ENCODE assay signal across 8 cellular contexts in the genomic region with DNA sequence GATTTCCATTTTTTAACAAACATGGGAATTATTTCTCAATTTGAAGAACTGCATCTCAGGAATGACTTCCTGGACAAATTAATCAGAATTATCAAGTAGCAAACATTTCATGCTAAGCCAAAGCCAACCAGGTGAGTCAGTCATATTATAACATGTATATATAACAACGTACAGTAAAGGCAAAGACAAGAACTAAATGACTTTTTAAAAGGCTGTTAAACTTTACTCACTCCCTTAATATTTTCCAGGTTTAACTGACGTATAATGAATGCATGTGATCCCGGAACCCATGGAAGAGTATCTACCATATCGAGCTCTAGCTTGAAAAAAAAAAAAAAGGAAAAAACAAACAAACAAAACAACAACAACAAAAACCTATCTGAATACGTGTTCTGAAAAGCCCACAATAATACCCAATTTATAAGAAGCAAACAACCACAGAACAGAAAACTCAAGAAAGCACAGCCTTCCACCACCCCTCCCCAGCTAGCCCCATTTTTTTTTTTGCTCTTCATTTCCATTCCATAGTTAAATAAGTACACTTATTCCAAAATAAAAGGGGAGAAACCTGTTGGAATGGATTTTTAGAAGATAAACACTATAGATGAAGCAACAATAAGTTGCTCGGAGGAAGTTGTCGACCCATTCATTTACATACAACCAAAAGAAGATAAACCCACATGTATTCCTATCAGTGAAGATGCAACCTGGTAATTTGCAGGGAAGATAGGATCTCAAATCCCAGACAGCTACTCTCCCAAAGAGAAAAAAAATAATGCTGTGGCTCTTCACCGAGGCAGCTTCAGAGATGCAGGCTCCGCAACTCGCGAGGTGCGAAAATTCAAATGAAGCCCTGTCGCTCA. TPM values are rescaled to one million over a fixed set of nuclear protein-coding genes. Genes with fewer than 3 reads are reported as not detected.
A peak's percentile ranks its signal among the peaks of the same experiment; 100 is the strongest.
DNase-seq lines count a peak whose midpoint lies in the region; ATAC-seq and TF ChIP-seq lines count a peak whose summit lies in the region.

No MANE protein-coding gene starts in this region.

- in situ Hi-C loops in brain microvascular endothelial cell (cut with HindIII; ENCODE audit: low pct_ligation_motif_present, low sequenced_read_pairs) = no loop called here

- peak overlapping the region; percentile 60 for H3K4me2 ChIP-seq in DND-41 (ENCODE audit: insufficient read depth, low read length)

- H3K9ac ChIP-seq in DND-41 (ENCODE audit: low read depth, low read length) = peak overlapping the region; percentile 80

- ATAC-seq in DND-41 (ENCODE audit: insufficient read depth, low read depth) (no peak), GM18861 (IDR thresholded peaks at IDR 0.05; ENCODE audit: unreplicated experiment) (no peak)

- H3K4me1 ChIP-seq in DND-41 (ENCODE audit: insufficient read depth, low read length) = peaks cover 45% of the 10 kb centered on the region
- H3K4me1 ChIP-seq in mesodermal cell (ENCODE audit: control insufficient read depth, insufficient read depth, low read length, poor library complexity, severe bottlenecking) = no peaks in the 10 kb centered on the region

- H3K9me3 ChIP-seq in DND-41 (ENCODE audit: insufficient read depth, low read length, severe bottlenecking) (no peaks in the 10 kb centered on the region), KOPT-K1 (ENCODE audit: insufficient read depth, low read length, poor library complexity, severe bottlenecking) (no peaks in the 10 kb centered on the region), mesodermal cell (ENCODE audit: control insufficient read depth, low read length) (no peaks in the 10 kb centered on the region)

- no peak for DNase-seq in DND-41
- DNase-seq in brain microvascular endothelial cell = no peak
- DNase-seq in EL = no peak
- no peak for DNase-seq in stimulated activated CD4-positive, alpha-beta T cell treated with anti-CD3 and anti-CD28 coated beads, Interleukin-1b, Interleukin-23, amount 100 ng/mL, for 48 hours
- DNase-seq in cerebellar nuclear complex (lab: John Stamatoyannopoulos, UW) = no peak

- H3K27ac ChIP-seq in DND-41 (ENCODE audit: low read length) = peak overlapping the region; percentile 95
- peak overlapping the region; percentile 90 for H3K27ac ChIP-seq in KOPT-K1 (ENCODE audit: low read depth, low read length, poor library complexity, severe bottlenecking)
- peak overlapping the region; percentile 92 for H3K27ac ChIP-seq in brain microvascular endothelial cell
- peak overlapping the region; percentile 93 for H3K27ac ChIP-seq in mesodermal cell (ENCODE audit: low read depth, low read length, severe bottlenecking)

- WGBS in mesodermal cell (ENCODE audit: insufficient coverage in 2 of 2), 2 experiments = 2 to 9% methylated on average over 6 to 7 of the region's 13 CpGs

- peak overlapping the region; percentile 25 to 70 for H3K4me3 ChIP-seq in DND-41 (ENCODE audit: low read depth in 1 of 2, low read length in 2 of 2)
- H3K4me3 ChIP-seq in brain microvascular endothelial cell (ENCODE audit: low read depth, low read length) = peak overlapping the region; percentile 79
- H3K4me3 ChIP-seq in mesodermal cell (ENCODE audit: extremely low read depth, insufficient read depth, low read length, poor library complexity, severe bottlenecking) = peak overlapping the region; percentile 50

- TF ChIP-seq CTCF in DND-41 (IDR thresholded peaks at IDR 0.05; ENCODE audit: borderline replicate concordance, extremely low read depth, low read length, poor library complexity, severe bottlenecking) (no peak), brain microvascular endothelial cell (IDR thresholded peaks at IDR 0.05; ENCODE audit: low read depth, low read length, missing control alignments) (no peak)

- peaks cover 60% of the 10 kb centered on the region for H3K79me2 ChIP-seq in DND-41 (ENCODE audit: insufficient read depth, low read length)

- H3K27me3 ChIP-seq in DND-41 (ENCODE audit: insufficient read depth, low read length, poor library complexity) (no peaks in the 10 kb centered on the region), brain microvascular endothelial cell (replicated peaks) (no peaks in the 10 kb centered on the region)

- H2AFZ ChIP-seq in DND-41 (ENCODE audit: low read depth, low read length) = peak overlapping the region; percentile 94

- H3K36me3 ChIP-seq in DND-41 (ENCODE audit: insufficient read depth, low read length) (no peaks in the 10 kb centered on the region), KOPT-K1 (ENCODE audit: insufficient read depth, low read length) (no peaks in the 10 kb centered on the region), brain microvascular endothelial cell (replicated peaks) (no peaks in the 10 kb centered on the region), mesodermal cell (ENCODE audit: control insufficient read depth, insufficient read depth, low read length) (no peaks in the 10 kb centered on the region)

- no peaks in the 10 kb centered on the region for H4K20me1 ChIP-seq in DND-41 (ENCODE audit: insufficient read depth, low read length)

RNA-seq across cellular contexts. Expression of a gene that starts 0.5 kb away (rescaled TPM):
- 4.7 TPM for polyA plus RNA-seq in mesodermal cell (2013, experiment 1 of 2)
- 3.9 TPM for polyA plus RNA-seq in mesodermal cell (2013, experiment 2 of 2)
